ENCODE assay signal across 26 cellular contexts in the genomic region with DNA sequence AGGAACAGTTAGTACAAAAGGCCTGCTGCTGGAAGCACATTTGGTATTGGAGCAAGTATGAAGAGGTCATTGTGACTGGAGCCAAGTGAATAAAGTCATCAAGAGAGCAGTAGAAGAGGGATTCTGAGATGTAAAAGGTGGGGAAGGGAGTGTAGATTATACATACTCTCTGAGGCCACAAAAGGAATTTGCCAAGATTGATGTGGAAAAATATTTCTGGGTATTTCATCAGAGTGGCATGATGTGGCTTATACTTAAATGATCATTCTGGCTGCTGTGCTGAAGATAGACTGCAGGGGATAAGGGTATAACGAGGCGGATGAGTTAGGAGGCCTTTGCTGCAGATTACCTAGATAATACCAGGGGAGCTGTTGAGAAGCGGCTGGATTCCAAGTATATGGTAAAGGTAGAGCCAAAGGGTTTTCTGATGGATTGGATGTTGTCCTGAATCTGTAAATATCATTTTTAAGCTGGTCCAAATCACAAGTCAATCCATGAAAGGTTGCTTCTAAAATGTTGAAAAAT.
"Had no signal": no experiment of that assay in that cellular context is flagged by ENCODE, and none has a peak within 500 bp of the region (broad histone marks: within the 10 kb centered on the region; RNA-seq: fewer than 3 reads in every experiment).

No MANE protein-coding gene starts in this region.

- H3K4me3 ChIP-seq: breast epithelium, coronary artery, esophagus squamous epithelium, left ventricle myocardium inferior, psoas muscle, right lobe of liver, stomach, vagina had no signal

- DNase-seq: activated CD4-positive, alpha-beta T cell treated with anti-CD3 and anti-CD28 coated beads, Interleukin-2, amount 50 U/mL, for 1 hour; activated CD8-positive, alpha-beta memory T cell treated with anti-CD3 and anti-CD28 coated beads, Interleukin-2, amount 50 U/mL, for 4 hours; activated naive CD4-positive, alpha-beta T cell treated with anti-CD3 and anti-CD28 coated beads for 36 hours; activated T-cell treated with anti-CD3 and anti-CD28 coated beads, Interleukin-2, amount 50 U/mL, for 4 hours; aorta; effector CD4-positive, alpha-beta T cell; esophagus squamous epithelium; foreskin melanocyte; glutamatergic neuron; immature natural killer cell; kidney glomerular epithelial cell; left ventricle myocardium inferior; naive thymus-derived CD8-positive, alpha-beta T cell; psoas muscle; right lobe of liver; small intestine; stimulated activated CD4-positive, alpha-beta T cell treated with anti-CD3 and anti-CD28 coated beads, Interleukin-15, amount 100 ng/mL, for 24 hours; stimulated activated CD4-positive, alpha-beta T cell treated with anti-CD3 and anti-CD28 coated beads, Interleukin-4, amount 100 ng/mL, for 1 hour; stomach; T1000; trophoblast cell had no signal

- H3K27me3 ChIP-seq: breast epithelium, esophagus squamous epithelium, right lobe of liver, stomach, vagina had no signal

- H3K27ac Mint-ChIP-seq: activated naive CD4-positive, alpha-beta T cell treated with anti-CD3 and anti-CD28 coated beads for 36 hours; immature natural killer cell; memory B cell; naive thymus-derived CD8-positive, alpha-beta T cell had no signal

- ATAC-seq: activated CD4-positive, CD25-positive, alpha-beta regulatory T cell treated with anti-CD3 and anti-CD28 coated beads, Interleukin-2, amount 50 U/mL, for 24 hours; activated T-cell treated with anti-CD3 and anti-CD28 coated beads, Interleukin-2, amount 50 U/mL, for 4 hours; naive thymus-derived CD8-positive, alpha-beta T cell; psoas muscle; right lobe of liver had no signal

- H3K27ac ChIP-seq: breast epithelium, coronary artery, esophagus squamous epithelium, left ventricle myocardium inferior, psoas muscle, right lobe of liver, stomach, vagina had no signal

- H3K4me1 Mint-ChIP-seq: immature natural killer cell; memory B cell; naive thymus-derived CD8-positive, alpha-beta T cell had no signal

- H3K9me3 ChIP-seq: breast epithelium, esophagus squamous epithelium, left ventricle myocardium inferior, psoas muscle, right lobe of liver, stomach, vagina had no signal

- H3K27me3 Mint-ChIP-seq: memory B cell; naive thymus-derived CD8-positive, alpha-beta T cell had no signal

- H3K4me3 Mint-ChIP-seq: activated naive CD4-positive, alpha-beta T cell treated with anti-CD3 and anti-CD28 coated beads for 36 hours; activated T-cell treated with anti-CD3 and anti-CD28 coated beads, Interleukin-2, amount 50 U/mL, for 4 hours; immature natural killer cell; memory B cell; naive thymus-derived CD8-positive, alpha-beta T cell had no signal

- H3K36me3 Mint-ChIP-seq: memory B cell had no signal

- H3K9me3 Mint-ChIP-seq: activated naive CD4-positive, alpha-beta T cell treated with anti-CD3 and anti-CD28 coated beads for 36 hours; naive thymus-derived CD8-positive, alpha-beta T cell had no signal

- H3K36me3 ChIP-seq: breast epithelium, esophagus squamous epithelium, left ventricle myocardium inferior, right lobe of liver, stomach, vagina had no signal

- H3K4me1 ChIP-seq: breast epithelium, esophagus squamous epithelium, left ventricle myocardium inferior, psoas muscle, right lobe of liver, stomach, vagina had no signal
